17 cellular contexts compared by ENCODE assay signal in the genomic region with DNA sequence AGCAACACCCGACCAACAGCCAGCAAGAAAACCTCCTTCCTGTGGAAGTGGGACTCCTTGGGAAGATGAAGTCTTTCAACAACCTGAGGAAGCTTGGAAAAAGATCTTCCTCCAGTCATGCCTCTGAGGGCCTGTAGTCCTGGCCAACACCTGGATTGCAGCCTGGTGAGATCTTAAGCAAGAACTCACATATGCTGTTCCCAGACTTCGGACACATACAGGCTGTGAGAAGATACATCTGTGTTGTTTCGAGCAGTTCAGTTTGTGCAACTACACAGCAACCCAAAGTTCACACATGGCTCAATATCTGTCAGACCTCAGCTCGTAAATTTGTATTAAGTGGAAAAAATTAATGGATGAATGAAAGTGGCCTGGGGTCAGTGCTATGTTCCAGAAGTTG.
DNase-seq lines count a peak whose midpoint lies in the region; ATAC-seq and TF ChIP-seq lines count a peak whose summit lies in the region.
"Had no signal": no experiment of that assay in that cellular context is flagged by ENCODE, and none has a peak within 500 bp of the region (broad histone marks: within the 10 kb centered on the region; RNA-seq: fewer than 3 reads in every experiment).

No MANE protein-coding gene starts in this region.

- DNase-seq in Right ventricle myocardium inferior (ENCODE audit: missing footprints) (no peak), right atrium auricular region (ENCODE audit: low spot score) (no peak), fibroblast of villous mesenchyme (ENCODE audit: low read depth) (peak; percentile 28), osteocyte (ENCODE audit: extremely low spot score, unreplicated experiment) (peak; percentile 48), NK-92 (lab: John Stamatoyannopoulos, UW; ENCODE audit: unreplicated experiment) (no peak)
- DNase-seq: Caco-2; CD4-positive, CD25-positive, alpha-beta regulatory T cell; CD8-positive, alpha-beta T cell; DMS153; DND-41; H7; HCEC 1CT had no signal

- no peaks in the 10 kb centered on the region for H3K36me3 ChIP-seq in right atrium auricular region
- H3K36me3 ChIP-seq: BLaER1 had no signal

- no peak overlapping the region for H3K4me3 Mint-ChIP-seq in osteocyte (ENCODE audit: unreplicated experiment)
- H3K4me3 Mint-ChIP-seq: B cell; CD4-positive, CD25-positive, alpha-beta regulatory T cell; CD8-positive, alpha-beta T cell had no signal

- H3K4me1 Mint-ChIP-seq in osteocyte (ENCODE audit: unreplicated experiment): peaks cover 13% of the 10 kb centered on the region
- H3K4me1 Mint-ChIP-seq: B cell; CD4-positive, CD25-positive, alpha-beta regulatory T cell had no signal

- no peaks in the 10 kb centered on the region for H3K9me3 Mint-ChIP-seq in osteocyte (ENCODE audit: unreplicated experiment)
- H3K9me3 Mint-ChIP-seq: CD8-positive, alpha-beta T cell had no signal

- H3K27ac Mint-ChIP-seq in osteocyte (ENCODE audit: unreplicated experiment): no peak overlapping the region
- H3K27ac Mint-ChIP-seq: B cell; CD4-positive, CD25-positive, alpha-beta regulatory T cell; CD8-positive, alpha-beta T cell had no signal

- no peaks in the 10 kb centered on the region for H3K4me1 ChIP-seq in right atrium auricular region

- ATAC-seq in Right ventricle myocardium inferior (peak; percentile 39), HG02884 (IDR thresholded peaks at IDR 0.05; ENCODE audit: unreplicated experiment) (no peak)
- ATAC-seq: CD8-positive, alpha-beta T cell had no signal

- H3K4me3 ChIP-seq in right atrium auricular region (no peak overlapping the region), fibroblast of villous mesenchyme (ENCODE audit: low read depth, low read length) (no peak overlapping the region)
- H3K4me3 ChIP-seq: BLaER1 had no signal

- TF ChIP-seq CTCF in right atrium auricular region (IDR thresholded peaks at IDR 0.05) (no peak), fibroblast of villous mesenchyme (IDR thresholded peaks at IDR 0.05; ENCODE audit: insufficient read depth, low read depth, low read length) (no peak), osteocyte (IDR thresholded peaks at IDR 0.05) (no peak)

- peaks cover 11% of the 10 kb centered on the region for H3K27me3 Mint-ChIP-seq in osteocyte (ENCODE audit: unreplicated experiment)

- no peaks in the 10 kb centered on the region for H3K27me3 ChIP-seq in right atrium auricular region
- H3K27me3 ChIP-seq: BLaER1 had no signal

- intact Hi-C loops in Right ventricle myocardium inferior (cut with DNase I): no loop called here

- H3K27ac ChIP-seq in right atrium auricular region: no peak overlapping the region
- H3K27ac ChIP-seq: 22Rv1, BLaER1, C4-2B had no signal

- no peaks in the 10 kb centered on the region for H3K9me3 ChIP-seq in right atrium auricular region

- H3K36me3 Mint-ChIP-seq in osteocyte (ENCODE audit: unreplicated experiment): no peaks in the 10 kb centered on the region
- H3K36me3 Mint-ChIP-seq: CD8-positive, alpha-beta T cell had no signal

Comparison
In these comparisons a context has a peak if more than half of its experiments do, and no peak if none do; other contexts are left out.
1. DNase-seq: peak in fibroblast of villous mesenchyme (single experiment) and osteocyte (single experiment); none in Right ventricle myocardium inferior (single experiment), right atrium auricular region (single experiment) and NK-92 (single experiment).